19 cellular contexts compared by ENCODE assay signal in genomic region chr17:3610523-3610922, GRCh38. TPM values are rescaled to one million over a fixed set of nuclear protein-coding genes. Genes with fewer than 3 reads are reported as not detected.
"Had no signal": no experiment of that assay in that cellular context is flagged by ENCODE, and none has a peak within 500 bp of the region (broad histone marks: within the 10 kb centered on the region; RNA-seq: fewer than 3 reads in every experiment).

No MANE protein-coding gene starts in this region.

- H3K4me3 ChIP-seq: SJSA1, SK-N-MC had no signal

- H3K4me1 ChIP-seq: SJSA1 had no signal

- H3K27me3 ChIP-seq: SJSA1 had no signal

- H3K9me3 ChIP-seq: SJSA1 had no signal

- H3K27ac ChIP-seq: HL-60, SJSA1, SK-N-MC had no signal

- DNase-seq: KBM-7, MM.1S, NCI-H1092 treated with DMSO at 0.1 percent for 48 hours, NCI-H1436, NCI-H187, NCI-H2029, NCI-H2081 treated with DMSO at 0.1 percent for 48 hours, NCI-H2171, NCI-H226, NCI-H446, NCI-H510A, NCI-H524 treated with DMSO at 0.1 percent for 48 hours, NCI-H69, NCI-H774, RPMI8226, SHP77 treated with DMSO at 0.1 percent for 48 hours had no signal

RNA-seq across cellular contexts. Expression of gene TRPV3, which starts 52.9 kb away (rescaled TPM):
- total RNA-seq: SJSA1 had no signal
